29 cellular contexts compared by ENCODE assay signal in the genomic region with DNA sequence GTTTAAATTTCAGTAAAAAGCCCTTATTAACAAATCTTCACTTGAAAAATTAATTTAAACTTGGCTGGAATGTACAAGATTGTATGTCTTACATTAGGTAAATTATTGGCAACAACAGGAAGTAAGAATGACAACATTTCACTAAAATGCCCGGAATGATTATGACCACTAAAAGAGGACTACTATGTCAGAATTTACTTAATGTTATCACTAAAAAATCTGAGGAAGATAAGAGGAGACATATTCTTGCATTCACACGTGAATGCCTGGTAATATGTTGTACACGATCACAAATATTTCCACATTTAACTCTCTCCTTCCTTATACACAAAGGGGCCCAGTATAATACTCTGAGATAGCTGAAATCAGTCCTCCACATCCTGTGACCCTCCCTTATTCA. TPM values are rescaled to one million over a fixed set of nuclear protein-coding genes. Genes with fewer than 3 reads are reported as not detected.
DNase-seq lines count a peak whose midpoint lies in the region; TF ChIP-seq lines count a peak whose summit lies in the region.
"Had no signal": no experiment of that assay in that cellular context is flagged by ENCODE, and none has a peak within 500 bp of the region (broad histone marks: within the 10 kb centered on the region; RNA-seq: fewer than 3 reads in every experiment).

No MANE protein-coding gene starts in this region.

- CTCF ChIA-PET in MCF 10A (lab: Yijun Ruan, JAX) = interaction anchor here (0.6 kb wide), 1 partner anchor 132 kb away, joined by 3 read pairs; no protein-coding TSS in a partner anchor
- CTCF ChIA-PET in activated CD4-positive, alpha-beta memory T cell treated with anti-CD3 and anti-CD28 coated beads for 36 hours (lab: Charles Lee) = no interaction called here

- no peaks in the 10 kb centered on the region for H3K4me1 ChIP-seq in breast epithelium
- H3K4me1 ChIP-seq: HAP-1, right lobe of liver had no signal

- no peaks in the 10 kb centered on the region for H3K36me3 ChIP-seq in breast epithelium
- peaks cover 50% of the 10 kb centered on the region for H3K36me3 ChIP-seq in brain microvascular endothelial cell (replicated peaks)
- H3K36me3 ChIP-seq: HAP-1, neural progenitor cell, right lobe of liver had no signal

- H3K9me3 Mint-ChIP-seq in MCF 10A (ENCODE audit: unreplicated experiment) = no peaks in the 10 kb centered on the region
- no peaks in the 10 kb centered on the region for H3K9me3 Mint-ChIP-seq in activated CD4-positive, alpha-beta memory T cell treated with anti-CD3 and anti-CD28 coated beads for 36 hours
- H3K9me3 Mint-ChIP-seq: activated CD8-positive, alpha-beta T cell treated with anti-CD3 and anti-CD28 coated beads for 36 hours; endodermal cell had no signal

- no peaks in the 10 kb centered on the region for H3K9me3 ChIP-seq in breast epithelium
- H3K9me3 ChIP-seq: HAP-1, right lobe of liver, tibial artery had no signal

- in situ Hi-C loops in brain microvascular endothelial cell (cut with HindIII; ENCODE audit: low pct_ligation_motif_present, low sequenced_read_pairs) = loop anchor here (25.0 kb wide), 1 partner anchor 174 kb away; no protein-coding TSS in a partner anchor

- TF ChIP-seq CTCF in MCF 10A (IDR thresholded peaks at IDR 0.05; ENCODE audit: unreplicated experiment) (no peak), breast epithelium (IDR thresholded peaks at IDR 0.05) (no peak), brain microvascular endothelial cell (IDR thresholded peaks at IDR 0.05; ENCODE audit: low read depth, low read length, missing control alignments) (no peak)

- H3K27ac ChIP-seq in breast epithelium = no peak overlapping the region
- H3K27ac ChIP-seq in brain microvascular endothelial cell = peak overlapping the region; percentile 67
- H3K27ac ChIP-seq: 22Rv1, neural progenitor cell, right lobe of liver had no signal

- H3K27ac Mint-ChIP-seq in MCF 10A (ENCODE audit: low read depth, unreplicated experiment) = peak overlapping the region; percentile 94
- no peak overlapping the region for H3K27ac Mint-ChIP-seq in activated CD4-positive, alpha-beta memory T cell treated with anti-CD3 and anti-CD28 coated beads for 36 hours
- H3K27ac Mint-ChIP-seq: activated CD8-positive, alpha-beta T cell treated with anti-CD3 and anti-CD28 coated beads for 36 hours; B cell; endodermal cell; IgD-negative memory B cell; neural progenitor cell; stimulated activated naive CD8-positive, alpha-beta T cell treated with anti-CD3 and anti-CD28 coated beads, Interleukin-15, amount 100 ng/mL, for 72 hours had no signal

- H3K4me3 Mint-ChIP-seq in MCF 10A (ENCODE audit: unreplicated experiment) = no peak overlapping the region
- no peak overlapping the region for H3K4me3 Mint-ChIP-seq in activated CD4-positive, alpha-beta memory T cell treated with anti-CD3 and anti-CD28 coated beads for 36 hours
- H3K4me3 Mint-ChIP-seq: activated CD8-positive, alpha-beta T cell treated with anti-CD3 and anti-CD28 coated beads for 36 hours; B cell; endodermal cell; IgD-negative memory B cell; neural progenitor cell; stimulated activated naive CD8-positive, alpha-beta T cell treated with anti-CD3 and anti-CD28 coated beads, Interleukin-15, amount 100 ng/mL, for 72 hours had no signal

- POLR2A ChIA-PET in MCF 10A (lab: Yijun Ruan, JAX) = interaction anchor here (0.7 to 1.6 kb wide), 3 partner anchors 19 to 34 kb away, joined by 3 to 4 read pairs (median 3); no protein-coding TSS in a partner anchor
- POLR2A ChIA-PET in activated CD4-positive, alpha-beta memory T cell treated with anti-CD3 and anti-CD28 coated beads for 36 hours (lab: Charles Lee) = no interaction called here

- H3K27me3 ChIP-seq in breast epithelium (no peaks in the 10 kb centered on the region), brain microvascular endothelial cell (replicated peaks) (no peaks in the 10 kb centered on the region)
- H3K27me3 ChIP-seq: neural progenitor cell, right lobe of liver, tibial artery had no signal

- peaks cover 25% of the 10 kb centered on the region for H3K4me1 Mint-ChIP-seq in MCF 10A (ENCODE audit: insufficient read depth, unreplicated experiment)
- no peaks in the 10 kb centered on the region for H3K4me1 Mint-ChIP-seq in activated CD4-positive, alpha-beta memory T cell treated with anti-CD3 and anti-CD28 coated beads for 36 hours (ENCODE audit: low read depth)
- H3K4me1 Mint-ChIP-seq: B cell; IgD-negative memory B cell; neural progenitor cell; stimulated activated naive CD8-positive, alpha-beta T cell treated with anti-CD3 and anti-CD28 coated beads, Interleukin-15, amount 100 ng/mL, for 72 hours had no signal

- peaks cover 58% of the 10 kb centered on the region for H3K36me3 Mint-ChIP-seq in MCF 10A (ENCODE audit: insufficient read depth, unreplicated experiment)
- H3K36me3 Mint-ChIP-seq in activated CD4-positive, alpha-beta memory T cell treated with anti-CD3 and anti-CD28 coated beads for 36 hours = no peaks in the 10 kb centered on the region
- H3K36me3 Mint-ChIP-seq: IgD-negative memory B cell, neural progenitor cell had no signal

- no peaks in the 10 kb centered on the region for H3K27me3 Mint-ChIP-seq in MCF 10A (ENCODE audit: insufficient read depth, unreplicated experiment)
- H3K27me3 Mint-ChIP-seq in activated CD4-positive, alpha-beta memory T cell treated with anti-CD3 and anti-CD28 coated beads for 36 hours = no peaks in the 10 kb centered on the region
- H3K27me3 Mint-ChIP-seq: activated CD8-positive, alpha-beta T cell treated with anti-CD3 and anti-CD28 coated beads for 36 hours; B cell; IgD-negative memory B cell; stimulated activated naive CD8-positive, alpha-beta T cell treated with anti-CD3 and anti-CD28 coated beads, Interleukin-15, amount 100 ng/mL, for 72 hours had no signal

- DNase-seq in MCF 10A (ENCODE audit: unreplicated experiment) = no peak
- DNase-seq in breast epithelium (ENCODE audit: low spot score in 2 of 2) = no peak
- no peak for DNase-seq in brain microvascular endothelial cell
- DNase-seq in iris pigment epithelial cell (ENCODE audit: low read depth) = peak; percentile 61
- DNase-seq in NCI-H2029 (lab: John Stamatoyannopoulos, UW) = no peak
- DNase-seq in NK-92 (lab: John Stamatoyannopoulos, UW; ENCODE audit: unreplicated experiment) = no peak
- DNase-seq in activated CD4-positive, alpha-beta memory T cell treated with anti-CD3 and anti-CD28 coated beads for 36 hours = no peak
- no peak for DNase-seq in NCI-H69 (lab: John Stamatoyannopoulos, UW)
- DNase-seq: activated CD4-positive, CD25-positive, alpha-beta regulatory T cell; activated CD8-positive, alpha-beta T cell treated with anti-CD3 and anti-CD28 coated beads for 36 hours; activated gamma-delta T cell; cortex of kidney; DMS53; endodermal cell; kidney; NCI-H1105 treated with DMSO at 0.1 percent for 48 hours; NCI-H446; right lobe of liver; SHP77 treated with DMSO at 0.1 percent for 48 hours; stimulated activated naive CD8-positive, alpha-beta T cell treated with anti-CD3 and anti-CD28 coated beads, Interleukin-15, amount 100 ng/mL, for 72 hours; SW 1271; T1000; tibial artery had no signal

- no peak for TF ChIP-seq POLR2A in breast epithelium (IDR thresholded peaks at IDR 0.05)

- intact Hi-C loops in MCF 10A (cut with micrococcal nuclease) (no loop called here), breast epithelium (cut with DNase I; ENCODE audit: low total_unique reads) (no loop called here)
- intact Hi-C loops in activated CD4-positive, alpha-beta memory T cell treated with anti-CD3 and anti-CD28 coated beads for 36 hours (cut with micrococcal nuclease) = no loop called here

- no TSS peak for BruUV-seq in MCF 10A (replicated peaks; lab: Mats Ljungman, UMichigan)

- H3K4me3 ChIP-seq in breast epithelium (no peak overlapping the region), brain microvascular endothelial cell (ENCODE audit: low read depth, low read length) (no peak overlapping the region)
- H3K4me3 ChIP-seq: HAP-1, lung, neural progenitor cell, right lobe of liver, tibial artery had no signal

RNA-seq across cellular contexts. Expression of a gene that starts 29.7 kb away (rescaled TPM):
- total RNA-seq in MCF 10A (2022) (6.3 and 12.2 TPM in 2 replicates), breast epithelium (10 to 100 TPM; 17.9 to 60.0 (median 48.5) TPM)
- total RNA-seq in activated CD4-positive, alpha-beta memory T cell treated with anti-CD3 and anti-CD28 coated beads for 36 hours = not detected
- total RNA-seq: activated CD8-positive, alpha-beta T cell treated with anti-CD3 and anti-CD28 coated beads for 36 hours; B cell had no signal
